In the genomic region with DNA sequence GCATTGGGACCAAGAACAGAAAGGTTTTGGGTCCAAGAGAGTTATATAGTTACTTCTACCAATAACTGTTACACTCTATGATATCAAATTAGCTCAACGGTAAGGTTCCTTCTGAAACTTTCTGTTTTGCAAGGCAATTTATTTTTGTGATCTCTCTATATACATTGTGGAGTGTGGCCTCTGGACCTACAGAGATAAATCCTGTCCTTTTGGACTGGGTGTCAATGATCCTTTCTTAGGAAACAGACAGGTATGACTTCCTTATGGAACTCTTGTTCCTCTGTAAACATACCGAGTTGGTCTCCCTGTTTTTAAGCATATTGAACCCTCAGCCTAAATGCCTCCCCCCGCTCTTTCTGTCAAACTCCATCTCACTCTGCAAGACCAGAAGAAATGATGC, we compare ENCODE assay signal across 30 cellular contexts.
DNase-seq lines count a peak whose midpoint lies in the region; ATAC-seq and FAIRE-seq lines count a peak whose summit lies in the region.
"Had no signal": no experiment of that assay in that cellular context is flagged by ENCODE, and none has a peak within 500 bp of the region (broad histone marks: within the 10 kb centered on the region; RNA-seq: fewer than 3 reads in every experiment).

No MANE protein-coding gene starts in this region.

- H3K9me3 ChIP-seq in small intestine (ENCODE audit: control insufficient read depth, low read depth) = no peaks in the 10 kb centered on the region
- H3K9me3 ChIP-seq: BE2C, Caco-2 had no signal

- no peaks in the 10 kb centered on the region for H3K4me1 ChIP-seq in small intestine (ENCODE audit: control insufficient read depth in 2 of 2, insufficient read depth in 1 of 2, low read depth in 1 of 2, low read length in 1 of 2)
- H3K4me1 ChIP-seq: A549; BE2C; BLaER1; BLaER1 treated with 17β-estradiol and CSF1 and Interleukin-3, amounts not matched to agents 10 nM and 100 nM; Caco-2 had no signal

- DNase-seq in left colon (no peak), small intestine (peak; percentile 66), NCI-H2196 (lab: John Stamatoyannopoulos, UW; ENCODE audit: unreplicated experiment) (no peak), DMS 273 treated with DMSO at 0.1 percent for 48 hours (lab: John Stamatoyannopoulos, UW) (no peak)
- DNase-seq: 8988T; ACHN; AML-193; BE2C; C1 segment of cervical spinal cord; Caco-2; Calu3; CD4-positive, alpha-beta memory T cell; CD4-positive, alpha-beta T cell; CD4-positive, CD25-positive, alpha-beta regulatory T cell; CD8-positive, alpha-beta memory T cell; CD8-positive, alpha-beta T cell; COR-L47; DMS153; DMS53; DMS79; DMS79 treated with DMSO at 0.1 percent for 48 hours; DND-41; EL had no signal

- H3K4me3 ChIP-seq in small intestine (ENCODE audit: low read depth in 1 of 2, low read length in 2 of 2) = no peak overlapping the region
- H3K4me3 ChIP-seq: A549; BLaER1; BLaER1 treated with 17β-estradiol and CSF1 and Interleukin-3, amounts not matched to agents 10 nM and 100 nM had no signal

- 60 to 80% (median 72%) methylated on average over 3 of the region's 3 CpGs for WGBS in small intestine, 3 donors

- no peaks in the 10 kb centered on the region for H3K36me3 ChIP-seq in small intestine (ENCODE audit: control insufficient read depth in 2 of 2, insufficient read depth in 2 of 2, low read length in 2 of 2)
- H3K36me3 ChIP-seq: BE2C; BLaER1; BLaER1 treated with 17β-estradiol and CSF1 and Interleukin-3, amounts not matched to agents 10 nM and 100 nM had no signal

- FAIRE-seq in small intestine (lab: Jason Lieb, UNC) = no peak
- FAIRE-seq: A204.1, A549, D721Med had no signal

- peak; percentile 81 for ATAC-seq in left colon
- ATAC-seq: A549; CD8-positive, alpha-beta T cell had no signal

- H3K27ac ChIP-seq in small intestine (ENCODE audit: low read depth in 1 of 2, low read length in 1 of 2) = no peak overlapping the region
- H3K27ac ChIP-seq: 22Rv1; A549; BLaER1; BLaER1 treated with 17β-estradiol and CSF1 and Interleukin-3, amounts not matched to agents 10 nM and 100 nM; C4-2B had no signal

- intact Hi-C loops in left colon (cut with DNase I, micrococcal nuclease) = no loop called here

- H3K27me3 ChIP-seq in small intestine (ENCODE audit: control insufficient read depth in 2 of 2, insufficient read depth in 2 of 2, low read length in 2 of 2) = no peaks in the 10 kb centered on the region
- H3K27me3 ChIP-seq: BE2C; BLaER1; BLaER1 treated with 17β-estradiol and CSF1 and Interleukin-3, amounts not matched to agents 10 nM and 100 nM had no signal
